8 cellular contexts compared by ENCODE assay signal in genomic region chr1:4133541-4133940, GRCh38.
"Had no signal": no experiment of that assay in that cellular context is flagged by ENCODE, and none has a peak within 500 bp of the region (broad histone marks: within the 10 kb centered on the region; RNA-seq: fewer than 3 reads in every experiment).

No MANE protein-coding gene starts in this region.

- DNase-seq: HFFc6, KBM-7 had no signal

- H3K9me3 ChIP-seq: HAP-1 had no signal

- H3K27ac Mint-ChIP-seq: GM23338, HFFc6, IgD-negative memory B cell had no signal

- H3K4me3 Mint-ChIP-seq: GM23338, HFFc6 had no signal

- H3K4me3 ChIP-seq: GM23338, HAP-1 had no signal

- H3K4me1 ChIP-seq: HAP-1 had no signal

- ATAC-seq: GM23338, HCT116, HepG2 had no signal

- H3K36me3 ChIP-seq: HAP-1 had no signal

- H3K4me1 Mint-ChIP-seq: IgD-negative memory B cell had no signal

- H3K36me3 Mint-ChIP-seq: IgD-negative memory B cell had no signal

- H3K27ac ChIP-seq: HL-60 had no signal
